Comparison of ENCODE assay signal across 22 cellular contexts in the genomic region with DNA sequence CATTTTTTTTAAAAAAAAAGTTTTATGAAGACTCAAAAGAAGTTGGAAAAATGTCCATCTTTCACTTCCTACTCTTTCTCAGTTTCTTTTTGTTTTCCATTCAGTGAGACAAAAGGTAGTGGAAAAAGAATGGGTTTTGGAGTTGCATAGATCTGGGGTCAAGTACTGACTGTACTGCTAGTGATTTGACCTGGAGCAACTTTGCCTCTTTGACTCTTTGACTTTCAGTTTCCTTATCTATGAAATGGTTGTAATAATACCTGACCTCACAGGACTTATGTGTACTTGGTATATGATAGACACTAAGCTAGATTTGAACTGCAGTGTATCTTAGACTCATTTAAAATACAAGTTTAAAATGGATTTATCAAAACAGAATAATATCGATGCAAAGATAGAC. TPM values are rescaled to one million over a fixed set of nuclear protein-coding genes. Genes with fewer than 3 reads are reported as not detected.
DNase-seq lines count a peak whose midpoint lies in the region; ATAC-seq, FAIRE-seq and TF ChIP-seq lines count a peak whose summit lies in the region.
"Had no signal": no experiment of that assay in that cellular context is flagged by ENCODE, and none has a peak within 500 bp of the region (broad histone marks: within the 10 kb centered on the region; RNA-seq: fewer than 3 reads in every experiment).

No MANE protein-coding gene starts in this region.

- no TSS peak for BruUV-seq in Caco-2 (replicated peaks; lab: Mats Ljungman, UMichigan)

- ATAC-seq in GM19463 (IDR thresholded peaks at IDR 0.05; ENCODE audit: unreplicated experiment) (peak; percentile 71), HG02678 (IDR thresholded peaks at IDR 0.05; ENCODE audit: unreplicated experiment) (peak; percentile 65)
- ATAC-seq in naive thymus-derived CD8-positive, alpha-beta T cell: no peak
- ATAC-seq: stimulated activated memory B cell treated with anti-CD40 and anti-IgM and Interleukin-4, amounts not matched to agents 10 μg/mL and 1 μg/mL and 100 μg/mL, for 72 hours; upper lobe of right lung had no signal

- POLR2A ChIA-PET in Caco-2 (lab: Charles Lee): no interaction called here
- POLR2A ChIA-PET in naive thymus-derived CD8-positive, alpha-beta T cell (lab: Charles Lee): no interaction called here

- FAIRE-seq in astrocyte (lab: Jason Lieb, UNC): no peak

- in situ Hi-C loops in G401 (cut with HindIII; ENCODE audit: low sequenced_read_pairs): no loop called here

- DNase-seq in GM12865 (ENCODE audit: low read depth): peak; percentile 23
- DNase-seq in astrocyte (ENCODE audit: low read depth): no peak
- DNase-seq in Caco-2: no peak
- DNase-seq in G401 (ENCODE audit: low spot score): no peak
- DNase-seq in naive thymus-derived CD8-positive, alpha-beta T cell: no peak
- no peak for DNase-seq in GF-D8 (lab: John Stamatoyannopoulos, UW)
- DNase-seq: activated CD4-positive, alpha-beta T cell treated with anti-CD3 and anti-CD28 coated beads, Interleukin-2, amount 50 U/mL, for 1 hour; activated naive CD8-positive, alpha-beta T cell treated with anti-CD3 and anti-CD28 coated beads for 36 hours; activated T-cell treated with anti-CD3 and anti-CD28 coated beads, Interleukin-2, amount 50 U/mL, for 1 hour; DMS79; effector CD8-positive, alpha-beta T cell; kidney glomerular epithelial cell; MG63; NCI-H2029; NCI-H526 treated with DMSO at 0.1 percent for 48 hours; nucleus accumbens; PC-9; upper lobe of right lung had no signal

- H3K4me1 Mint-ChIP-seq in astrocyte (ENCODE audit: low read depth, unreplicated experiment) (peaks cover 48% of the 10 kb centered on the region), Caco-2 (ENCODE audit: low read depth, unreplicated experiment) (peaks cover 12% of the 10 kb centered on the region)
- H3K4me1 Mint-ChIP-seq in naive thymus-derived CD8-positive, alpha-beta T cell: peaks cover 6 to 8% (median 6%) of the 10 kb centered on the region in 4 donors
- H3K4me1 Mint-ChIP-seq: stimulated activated memory B cell treated with anti-CD40 and anti-IgM and Interleukin-4, amounts not matched to agents 10 μg/mL and 1 μg/mL and 100 μg/mL, for 72 hours had no signal

- H3K9me3 Mint-ChIP-seq in astrocyte (ENCODE audit: unreplicated experiment) (peaks cover 2% of the 10 kb centered on the region), Caco-2 (ENCODE audit: unreplicated experiment) (no peaks in the 10 kb centered on the region)
- peaks cover 0 to 4% (median 0%) of the 10 kb centered on the region in 9 donors for H3K9me3 Mint-ChIP-seq in naive thymus-derived CD8-positive, alpha-beta T cell
- H3K9me3 Mint-ChIP-seq: activated naive CD8-positive, alpha-beta T cell treated with anti-CD3 and anti-CD28 coated beads for 36 hours; stimulated activated memory B cell treated with anti-CD40 and anti-IgM and Interleukin-4, amounts not matched to agents 10 μg/mL and 1 μg/mL and 100 μg/mL, for 72 hours had no signal

- no peak overlapping the region for H2AFZ ChIP-seq in astrocyte (ENCODE audit: low read depth, low read length)
- H2AFZ ChIP-seq: PC-9 had no signal

- H3K9me3 ChIP-seq in astrocyte (ENCODE audit: insufficient read depth, low read depth, low read length): no peaks in the 10 kb centered on the region
- no peaks in the 10 kb centered on the region for H3K9me3 ChIP-seq in Caco-2
- H3K9me3 ChIP-seq: MG63, upper lobe of right lung had no signal

- H3K4me1 ChIP-seq in astrocyte (ENCODE audit: insufficient read depth, low read length) (peaks cover 14% of the 10 kb centered on the region), Caco-2 (no peaks in the 10 kb centered on the region; the same call in 1 of the 2 replicates)

- no peak overlapping the region for H3K4me2 ChIP-seq in astrocyte (ENCODE audit: low read length)
- H3K4me2 ChIP-seq: PC-9 had no signal

- CTCF ChIA-PET in Caco-2 (lab: Charles Lee): no interaction called here

- TF ChIP-seq CTCF in GM12865 (IDR thresholded peaks at IDR 0.05; ENCODE audit: insufficient read depth, low read depth, low read length, missing control alignments) (no peak), astrocyte (IDR thresholded peaks at IDR 0.05; ENCODE audit: insufficient read depth, low read depth, low read length) (no peak), Caco-2 (IDR thresholded peaks at IDR 0.05; ENCODE audit: insufficient read depth in 1 of 2, low read depth in 1 of 2, low read length in 1 of 2, severe bottlenecking in 1 of 2, unreplicated experiment in 1 of 2) (no peak)

- H3K36me3 ChIP-seq in astrocyte (ENCODE audit: insufficient read depth, low read length) (no peaks in the 10 kb centered on the region), Caco-2 (ENCODE audit: control insufficient read depth, insufficient read depth, low read length) (no peaks in the 10 kb centered on the region)
- H3K36me3 ChIP-seq: MG63, upper lobe of right lung had no signal

- H3K27me3 Mint-ChIP-seq in astrocyte (ENCODE audit: low read depth, unreplicated experiment): no peaks in the 10 kb centered on the region
- H3K27me3 Mint-ChIP-seq in Caco-2 (ENCODE audit: insufficient read depth, unreplicated experiment): no peaks in the 10 kb centered on the region
- peaks cover 4 to 23% (median 11%) of the 10 kb centered on the region in 5 donors for H3K27me3 Mint-ChIP-seq in naive thymus-derived CD8-positive, alpha-beta T cell

- H3K36me3 Mint-ChIP-seq in astrocyte (ENCODE audit: low read depth, unreplicated experiment) (peaks cover 2% of the 10 kb centered on the region), Caco-2 (ENCODE audit: insufficient read depth, unreplicated experiment) (no peaks in the 10 kb centered on the region)
- no peaks in the 10 kb centered on the region for H3K36me3 Mint-ChIP-seq in naive thymus-derived CD8-positive, alpha-beta T cell
- H3K36me3 Mint-ChIP-seq: activated naive CD8-positive, alpha-beta T cell treated with anti-CD3 and anti-CD28 coated beads for 36 hours; CD14-positive monocyte; stimulated activated memory B cell treated with anti-CD40 and anti-IgM and Interleukin-4, amounts not matched to agents 10 μg/mL and 1 μg/mL and 100 μg/mL, for 72 hours had no signal

- peak overlapping the region; percentile 74 for H3K27ac ChIP-seq in astrocyte (ENCODE audit: low read depth, low read length)
- H3K27ac ChIP-seq: PC-9, upper lobe of right lung had no signal

- H3K4me3 ChIP-seq in GM12865 (ENCODE audit: low read depth, low read length) (no peak overlapping the region), astrocyte (ENCODE audit: insufficient read depth, low read depth, low read length) (no peak overlapping the region), Caco-2 (ENCODE audit: low read depth, low read length) (no peak overlapping the region)
- H3K4me3 ChIP-seq: MG63, PC-9, upper lobe of right lung had no signal

- H3K4me3 Mint-ChIP-seq in astrocyte (ENCODE audit: unreplicated experiment) (no peak overlapping the region), Caco-2 (ENCODE audit: unreplicated experiment) (no peak overlapping the region)
- no peak overlapping the region for H3K4me3 Mint-ChIP-seq in naive thymus-derived CD8-positive, alpha-beta T cell
- H3K4me3 Mint-ChIP-seq: activated naive CD8-positive, alpha-beta T cell treated with anti-CD3 and anti-CD28 coated beads for 36 hours; CD14-positive monocyte; stimulated activated memory B cell treated with anti-CD40 and anti-IgM and Interleukin-4, amounts not matched to agents 10 μg/mL and 1 μg/mL and 100 μg/mL, for 72 hours had no signal

- H3K9ac ChIP-seq in astrocyte (ENCODE audit: low read length): no peak overlapping the region

- intact Hi-C loops in Caco-2 (cut with micrococcal nuclease; ENCODE audit: unreplicated experiment): no loop called here

- peak overlapping the region; percentile 99 for H3K27ac Mint-ChIP-seq in astrocyte (ENCODE audit: unreplicated experiment)
- H3K27ac Mint-ChIP-seq in Caco-2 (ENCODE audit: unreplicated experiment): no peak overlapping the region
- H3K27ac Mint-ChIP-seq in naive thymus-derived CD8-positive, alpha-beta T cell: no peak overlapping the region
- H3K27ac Mint-ChIP-seq: activated naive CD8-positive, alpha-beta T cell treated with anti-CD3 and anti-CD28 coated beads for 36 hours; CD14-positive monocyte; stimulated activated memory B cell treated with anti-CD40 and anti-IgM and Interleukin-4, amounts not matched to agents 10 μg/mL and 1 μg/mL and 100 μg/mL, for 72 hours had no signal

- H4K20me1 ChIP-seq in astrocyte (ENCODE audit: insufficient read depth, low read length): no peaks in the 10 kb centered on the region

- H3K27me3 ChIP-seq in astrocyte (ENCODE audit: insufficient read depth, low read length) (no peaks in the 10 kb centered on the region), Caco-2 (replicated peaks; ENCODE audit: control insufficient read depth, insufficient read depth, low read length) (no peaks in the 10 kb centered on the region)
- H3K27me3 ChIP-seq: MG63, upper lobe of right lung had no signal

- no peaks in the 10 kb centered on the region for H3K79me2 ChIP-seq in astrocyte (ENCODE audit: insufficient read depth, low read length)

RNA-seq across cellular contexts. Expression of a gene that starts 3.5 kb away (rescaled TPM):
- total RNA-seq in astrocyte (0.27 and 0.34 TPM in 2 replicates), Caco-2 (2022) (not detected in 2 replicates)
- total RNA-seq in G401 (2014; rRNA removed; shearing (Covaris generic)): not detected in 2 replicates
- total RNA-seq in naive thymus-derived CD8-positive, alpha-beta T cell: not detected
- not detected for polyA plus RNA-seq in naive thymus-derived CD8-positive, alpha-beta T cell
- total RNA-seq: activated naive CD8-positive, alpha-beta T cell treated with anti-CD3 and anti-CD28 coated beads for 36 hours had no signal
- polyA plus RNA-seq: CD14-positive monocyte had no signal

Comparison
In these comparisons a context has a peak if more than half of its experiments do, and no peak if none do; other contexts are left out.
1. ATAC-seq: peak in GM19463 (single experiment) and HG02678 (single experiment); none in naive thymus-derived CD8-positive, alpha-beta T cell (0 of 2).